1 cellular context compared by ENCODE assay signal in genomic region chr7:143285454-143285756, GRCh38.
TF ChIP-seq lines count a peak whose summit lies in the region.

No MANE protein-coding gene starts in this region.

TF ChIP-seq in H1, 55 proteins besides CTCF, POLR2A, EP300 and RAD21:
- TF ChIP-seq ZNF274 (IDR thresholded peaks at IDR 0.05; ENCODE audit: borderline replicate concordance, extremely low read depth, low read length), result no peak
- no peak for TF ChIP-seq SIX5 (IDR thresholded peaks at IDR 0.05; ENCODE audit: low read depth, low read length)
- peak; percentile 66; the same call in 1 of the 2 replicates for TF ChIP-seq TEAD4 (IDR thresholded peaks at IDR 0.05; ENCODE audit: low read depth, low read length)
- TF ChIP-seq RNF2 (IDR thresholded peaks at IDR 0.05; ENCODE audit: borderline replicate concordance, low read depth, low read length, missing control alignments, poor library complexity, severe bottlenecking), result no peak
- no peak for TF ChIP-seq CHD1 (IDR thresholded peaks at IDR 0.05; ENCODE audit: low read depth, low read length)
- TF ChIP-seq ATF3 (IDR thresholded peaks at IDR 0.05; ENCODE audit: insufficient read depth, low read depth, low read length), result no peak
- TF ChIP-seq PHF8 (conservative IDR thresholded peaks at IDR 0.05; ENCODE audit: low read depth, low read length), result no peak
- TF ChIP-seq SIN3A (conservative IDR thresholded peaks at IDR 0.05 in 1 of 2, IDR thresholded peaks at IDR 0.05 in 1 of 2; ENCODE audit: low read depth in 1 of 2, low read length in 2 of 2), result no peak
- 0 out of 2 replicates have a peak, but pooled peaks have one; percentile 0 for TF ChIP-seq RBBP5 (IDR thresholded peaks at IDR 0.05; ENCODE audit: borderline replicate concordance, low read depth, low read length)
- TF ChIP-seq SP4 (IDR thresholded peaks at IDR 0.05; ENCODE audit: low read length), result no peak
